ENCODE assay signal across 30 cellular contexts in the genomic region with DNA sequence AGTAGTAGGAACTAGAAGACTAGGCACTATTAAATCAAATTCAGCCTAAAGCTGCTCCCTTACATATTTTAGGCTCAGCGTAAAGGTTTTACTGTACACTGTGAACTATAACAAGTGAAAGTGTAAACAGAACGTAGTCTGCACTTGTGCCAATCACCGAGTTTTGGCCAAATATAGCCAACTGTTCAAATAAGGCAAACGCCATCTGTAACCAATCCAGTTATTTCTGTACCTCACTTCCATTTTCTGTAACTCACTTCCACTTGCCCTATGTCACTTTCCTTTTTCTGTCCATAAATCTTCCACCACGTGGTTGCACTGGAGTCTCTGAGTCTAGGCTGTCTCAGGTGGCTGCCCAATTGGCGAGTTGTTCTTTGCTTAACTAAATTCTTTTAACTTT.
"Had no signal": no experiment of that assay in that cellular context is flagged by ENCODE, and none has a peak within 500 bp of the region (broad histone marks: within the 10 kb centered on the region; RNA-seq: fewer than 3 reads in every experiment).

No MANE protein-coding gene starts in this region.

- H3K36me3 Mint-ChIP-seq: activated CD4-positive, alpha-beta memory T cell treated with anti-CD3 and anti-CD28 coated beads for 36 hours; activated naive CD4-positive, alpha-beta T cell treated with anti-CD3 and anti-CD28 coated beads, Interleukin-2, amount 10 ng/mL, durations not matched to agents 7 days and 5 days; activated naive CD8-positive, alpha-beta T cell; T-cell had no signal

- ATAC-seq: activated naive CD8-positive, alpha-beta T cell treated with anti-CD3 and anti-CD28 coated beads, Interleukin-2, amount 50 U/mL, for 24 hours; activated T-cell treated with anti-CD3 and anti-CD28 coated beads, Interleukin-2, amount 50 U/mL, for 4 hours; K562; Panc1; SK-N-SH treated with all-trans-retinoic acid at 6 μM for 48 hours; T-cell; T-helper 17 cell had no signal

- H3K27ac ChIP-seq: brain microvascular endothelial cell, VCaP had no signal

- H3K36me3 ChIP-seq: brain microvascular endothelial cell, MG63 had no signal

- H3K27me3 Mint-ChIP-seq: activated B cell treated with CpG ODN at 0.5 μM for 24 hours; activated CD4-positive, alpha-beta memory T cell treated with anti-CD3 and anti-CD28 coated beads for 36 hours; activated naive CD4-positive, alpha-beta T cell treated with anti-CD3 and anti-CD28 coated beads, Interleukin-2, amount 10 ng/mL, durations not matched to agents 7 days and 5 days; activated naive CD8-positive, alpha-beta T cell; activated naive CD8-positive, alpha-beta T cell treated with anti-CD3 and anti-CD28 coated beads, Interleukin-2, amount 50 U/mL, for 24 hours; T-cell; T-helper 17 cell had no signal

- H3K27ac Mint-ChIP-seq: activated B cell treated with CpG ODN at 0.5 μM for 24 hours; activated CD4-positive, alpha-beta memory T cell treated with anti-CD3 and anti-CD28 coated beads for 36 hours; activated naive CD4-positive, alpha-beta T cell treated with anti-CD3 and anti-CD28 coated beads, Interleukin-2, amount 10 ng/mL, durations not matched to agents 7 days and 5 days; activated naive CD8-positive, alpha-beta T cell; activated naive CD8-positive, alpha-beta T cell treated with anti-CD3 and anti-CD28 coated beads, Interleukin-2, amount 50 U/mL, for 24 hours; T-cell; T-helper 17 cell had no signal

- DNase-seq: activated B cell treated with CpG ODN at 0.5 μM for 24 hours; activated CD4-positive, alpha-beta memory T cell treated with anti-CD3 and anti-CD28 coated beads for 36 hours; activated CD4-positive, alpha-beta T cell treated with anti-CD3 and anti-CD28 coated beads for 4 hours; activated CD4-positive, alpha-beta T cell treated with anti-CD3 and anti-CD28 coated beads, Interleukin-2, amount 50 U/mL, for 1 hour; activated CD4-positive, CD25-positive, alpha-beta regulatory T cell treated with anti-CD3 and anti-CD28 coated beads, Interleukin-2, amount 50 U/mL, for 72 hours; activated CD8-positive, alpha-beta memory T cell treated with anti-CD3 and anti-CD28 coated beads, Interleukin-2, amount 50 U/mL, for 4 hours; activated effector memory CD4-positive, alpha-beta T cell treated with Interleukin-2 at 50 U/mL for 16 hours; activated naive CD4-positive, alpha-beta T cell treated with anti-CD3 and anti-CD28 coated beads, Interleukin-2, amount 10 ng/mL, durations not matched to agents 7 days and 5 days; activated naive CD8-positive, alpha-beta T cell treated with anti-CD3 and anti-CD28 coated beads, Interleukin-2, amount 50 U/mL, for 24 hours; activated T-cell treated with anti-CD3 and anti-CD28 coated beads for 4 hours; activated T-cell treated with anti-CD3 and anti-CD28 coated beads, Interleukin-2, amount 50 U/mL, for 4 hours; anterior cingulate cortex; brain microvascular endothelial cell; central memory CD4-positive, alpha-beta T cell; MG63; NCI-H1048; NCI-H1417 treated with DMSO at 0.1 percent for 48 hours; NCI-H187 treated with DMSO at 0.1 percent for 48 hours; NCI-H2171 treated with DMSO at 0.1 percent for 48 hours; NCI-H2227 treated with DMSO at 0.1 percent for 48 hours; NCI-H524; SIG-M5; T-cell; T-helper 17 cell; T-helper 9 cell had no signal

- H3K4me3 Mint-ChIP-seq: activated B cell treated with CpG ODN at 0.5 μM for 24 hours; activated CD4-positive, alpha-beta memory T cell treated with anti-CD3 and anti-CD28 coated beads for 36 hours; activated naive CD4-positive, alpha-beta T cell treated with anti-CD3 and anti-CD28 coated beads, Interleukin-2, amount 10 ng/mL, durations not matched to agents 7 days and 5 days; activated naive CD8-positive, alpha-beta T cell; activated naive CD8-positive, alpha-beta T cell treated with anti-CD3 and anti-CD28 coated beads, Interleukin-2, amount 50 U/mL, for 24 hours; activated T-cell treated with anti-CD3 and anti-CD28 coated beads, Interleukin-2, amount 50 U/mL, for 4 hours; T-cell; T-helper 17 cell had no signal

- H3K27me3 ChIP-seq: brain microvascular endothelial cell, MG63 had no signal

- H3K4me1 Mint-ChIP-seq: activated B cell treated with CpG ODN at 0.5 μM for 24 hours; activated naive CD4-positive, alpha-beta T cell treated with anti-CD3 and anti-CD28 coated beads, Interleukin-2, amount 10 ng/mL, durations not matched to agents 7 days and 5 days; activated naive CD8-positive, alpha-beta T cell treated with anti-CD3 and anti-CD28 coated beads, Interleukin-2, amount 50 U/mL, for 24 hours; T-helper 17 cell had no signal

- H3K9me3 Mint-ChIP-seq: activated CD4-positive, alpha-beta memory T cell treated with anti-CD3 and anti-CD28 coated beads for 36 hours; activated T-cell treated with anti-CD3 and anti-CD28 coated beads, Interleukin-2, amount 50 U/mL, for 4 hours had no signal

- H3K4me3 ChIP-seq: K562, MG63 had no signal
